In the genomic region with DNA sequence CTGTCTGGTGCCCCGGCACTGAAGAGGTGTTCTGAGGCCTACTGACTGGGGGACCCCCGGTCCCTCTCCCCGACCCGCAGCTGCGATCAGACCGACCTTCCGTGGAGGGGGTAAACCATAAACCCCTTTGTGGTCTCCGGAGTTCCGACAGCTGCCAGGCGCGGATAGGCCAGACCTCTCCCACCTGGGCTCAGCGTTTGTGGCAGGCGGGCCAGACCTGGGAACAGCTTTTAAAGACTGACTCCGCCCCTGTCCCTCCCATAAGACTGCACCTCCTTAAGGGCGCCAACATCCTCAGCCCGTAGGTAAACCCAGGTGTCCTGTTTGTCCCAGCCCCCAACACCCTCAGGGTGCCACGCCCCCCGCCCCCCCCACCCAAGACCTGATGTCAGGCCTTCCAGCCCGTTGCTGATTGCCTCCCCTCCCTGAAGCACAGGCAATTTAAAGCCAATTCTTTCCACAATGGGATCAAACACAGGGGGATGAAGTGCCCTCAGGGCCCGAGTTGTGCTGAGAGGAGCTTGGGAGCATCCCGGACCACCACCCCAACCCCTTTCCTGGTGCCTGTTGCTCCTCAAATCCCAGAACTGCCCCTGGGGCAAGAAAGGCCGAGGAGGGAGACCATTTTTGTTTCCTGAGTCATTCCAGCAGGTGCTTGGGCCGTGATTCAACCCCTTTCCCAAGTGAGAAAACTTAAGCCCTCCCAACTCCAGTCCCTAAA, we compare ENCODE assay signal across 8 cellular contexts. TPM values are rescaled to one million over a fixed set of nuclear protein-coding genes. Genes with fewer than 3 reads are reported as not detected.
DNase-seq lines count a peak whose midpoint lies in the region; ATAC-seq and TF ChIP-seq lines count a peak whose summit lies in the region.

A gene (minus strand): TSS at position 204 of the 721 bp plus-strand sequence. CDS start 418 bp downstream, outside the sequence.

- POLR2A ChIA-PET in IMR-90 (lab: Charles Lee; ENCODE audit: unreplicated experiment), result interaction anchor here (0.6 to 1.1 kb wide), 3 partner anchors 10 to 13 kb away, joined by 3 to 6 read pairs (median 6); a partner anchor contains a TSS

- peak within 1 kb of the TSS; percentile 30; the same call in 1 of the 2 replicates for H3K9ac ChIP-seq in IMR-90 (ENCODE audit: low read depth, low read length)

- H2AFZ ChIP-seq in IMR-90 (replicated peaks; ENCODE audit: low read length, poor library complexity), result peak within 1 kb of the TSS; percentile 72

- 65% methylated on average over 10 of the region's 23 CpGs; no CpG with 5 or more reads in 1 of the 2 experiments for WGBS in IMR-90 (ENCODE audit: extremely low coverage in 2 of 2, insufficient read length in 1 of 2), 2 experiments

- BruUV-seq in IMR-90 (replicated peaks; lab: Mats Ljungman, UMichigan), result no TSS peak

- H3K4ac ChIP-seq in IMR-90 (ENCODE audit: low read depth, low read length), result peak within 1 kb of the TSS; percentile 32; the same call in 1 of the 2 replicates

- peaks cover 4 to 7% of the 10 kb centered on the region in 2 donors for H3K4me1 Mint-ChIP-seq in effector memory CD8-positive, alpha-beta T cell (ENCODE audit: low read depth in 2 of 2)

- H3K27me3 ChIP-seq in IMR-90 (ENCODE audit: control insufficient read depth, insufficient read depth, low read length) (no peaks in the 10 kb centered on the region), muscle layer of duodenum (ENCODE audit: low read depth, low read length) (no peaks in the 10 kb centered on the region)

- H3K27ac Mint-ChIP-seq in effector memory CD8-positive, alpha-beta T cell, result peak within 1 kb of the TSS; percentile 14 to 66

- no peak for TF ChIP-seq POLR2A in IMR-90 (IDR thresholded peaks at IDR 0.05; ENCODE audit: low read depth, low read length)

- H3K56ac ChIP-seq in IMR-90 (ENCODE audit: extremely low read depth, insufficient read depth, low read length), result no peak within 1 kb of the TSS

- H3K4me1 ChIP-seq in IMR-90 (ENCODE audit: control insufficient read depth, insufficient read depth, low read length) (peaks cover 31% of the 10 kb centered on the region), muscle layer of duodenum (ENCODE audit: control insufficient read depth in 1 of 2, insufficient read depth in 2 of 2, low read length in 2 of 2) (peaks cover 0 to 27% of the 10 kb centered on the region in 2 donors)

- peak within 1 kb of the TSS; percentile 3; the same call in 1 of the 2 replicates for H4K91ac ChIP-seq in IMR-90 (ENCODE audit: insufficient read depth, low read depth, low read length)

- no peak for TF ChIP-seq CTCF in IMR-90 (conservative IDR thresholded peaks at IDR 0.05; ENCODE audit: low read depth, low read length)

- dilution Hi-C loops in IMR-90 (cut with HindIII; ENCODE audit: low sequenced_read_pairs, unreplicated experiment), result no loop called here

- DNase-seq in ACHN (peak; percentile 76), IMR-90 (peak; percentile 57), SIG-M5 treated with dmso at 0.1 percent for 504 hours (lab: John Stamatoyannopoulos, UW; ENCODE audit: unreplicated experiment) (no peak), NCI-H2029 treated with DMSO at 0.1 percent for 48 hours (lab: John Stamatoyannopoulos, UW) (no peak)
- DNase-seq in effector memory CD8-positive, alpha-beta T cell, result no peak
- no peak for DNase-seq in stimulated activated CD8-positive, alpha-beta memory T cell treated with anti-CD3 and anti-CD28 coated beads, Interleukin-4, amount 100 ng/mL, for 48 hours

- H3K9me3 Mint-ChIP-seq in effector memory CD8-positive, alpha-beta T cell, result no peaks in the 10 kb centered on the region

- H2AK5ac ChIP-seq in IMR-90 (ENCODE audit: low read depth, low read length), result peak within 1 kb of the TSS; percentile 57

- CTCF ChIA-PET in IMR-90 (lab: Yijun Ruan, JAX), result interaction anchor here (0.6 to 1.5 kb wide), 5 partner anchors 9 to 631 kb away, joined by 3 to 9 read pairs (median 4); no protein-coding TSS in a partner anchor

- H3K9me3 ChIP-seq in IMR-90 (ENCODE audit: control insufficient read depth, insufficient read depth, low read length) (no peaks in the 10 kb centered on the region), muscle layer of duodenum (ENCODE audit: control insufficient read depth in 1 of 2, low read length in 2 of 2) (no peaks in the 10 kb centered on the region)

- no peak within 1 kb of the TSS for H3K23ac ChIP-seq in IMR-90 (ENCODE audit: low read depth, low read length)

- H3K4me3 ChIP-seq in IMR-90 (ENCODE audit: insufficient read depth, low read depth, low read length), result no peak within 1 kb of the TSS
- H3K4me3 ChIP-seq in muscle layer of duodenum (ENCODE audit: low read depth in 1 of 2, low read length in 2 of 2), result peak within 1 kb of the TSS; percentile 37 to 71

- H3K79me1 ChIP-seq in IMR-90 (ENCODE audit: low read depth in 1 of 2, low read length in 2 of 2), result peaks cover 22 to 58% of the 10 kb centered on the region in 2 experiments

- peak within 1 kb of the TSS; percentile 91 for H2AK9ac ChIP-seq in IMR-90 (replicated peaks; ENCODE audit: low read depth, low read length, poor library complexity)

- no peak within 1 kb of the TSS for H2BK15ac ChIP-seq in IMR-90 (ENCODE audit: low read depth, low read length)

- H2BK5ac ChIP-seq in IMR-90 (ENCODE audit: low read depth, low read length, poor library complexity, severe bottlenecking), result peak within 1 kb of the TSS; percentile 90

- H3K36me3 ChIP-seq in IMR-90 (ENCODE audit: control insufficient read depth, insufficient read depth, low read length), result peaks cover 52% of the 10 kb centered on the region
- peaks cover 43 to 51% of the 10 kb centered on the region in 2 donors for H3K36me3 ChIP-seq in muscle layer of duodenum (ENCODE audit: control insufficient read depth in 1 of 2, insufficient read depth in 2 of 2, low read length in 2 of 2)

- H3K4me2 ChIP-seq in IMR-90 (ENCODE audit: low read depth, low read length), result no peak within 1 kb of the TSS; the same call in 1 of the 2 replicates

- no peak within 1 kb of the TSS for H3K14ac ChIP-seq in IMR-90 (replicated peaks; ENCODE audit: low read depth, low read length)

- no peaks in the 10 kb centered on the region for H3K27me3 Mint-ChIP-seq in effector memory CD8-positive, alpha-beta T cell

- no peak within 1 kb of the TSS for H3K4me3 Mint-ChIP-seq in effector memory CD8-positive, alpha-beta T cell

- peak within 1 kb of the TSS in 1 of 2 experiments; percentile 57; a peak in 3 of 4 replicates for H4K8ac ChIP-seq in IMR-90 (ENCODE audit: low read depth in 2 of 2, low read length in 2 of 2)

- TF ChIP-seq RAD21 in IMR-90 (IDR thresholded peaks at IDR 0.05; ENCODE audit: low read length), result no peak

- H3K36me3 Mint-ChIP-seq in effector memory CD8-positive, alpha-beta T cell (ENCODE audit: insufficient read depth), result peaks cover 46% of the 10 kb centered on the region

- H3K27ac ChIP-seq in IMR-90 (ENCODE audit: insufficient read depth, low read length), result peak within 1 kb of the TSS; percentile 0; the same call in 1 of the 2 replicates
- no peak within 1 kb of the TSS for H3K27ac ChIP-seq in muscle layer of duodenum (ENCODE audit: low read length)

- H2BK120ac ChIP-seq in IMR-90 (ENCODE audit: low read depth, low read length), result no peak within 1 kb of the TSS

- intact Hi-C loops in IMR-90 (cut with micrococcal nuclease), result loop anchor here (1.0 to 2.0 kb wide), 2 partner anchors 76 to 309 kb away; a partner anchor contains a TSS

- in situ Hi-C loops in ACHN (cut with HindIII; ENCODE audit: low pct_ligation_motif_present, low pct_unique_long_range_greater_than_20kb, low sequenced_read_pairs), result no loop called here
- in situ Hi-C loops in IMR-90 (cut with MboI; ENCODE audit: low sequenced_read_pairs), result no loop called here

- peaks cover 15% of the 10 kb centered on the region for H4K20me1 ChIP-seq in IMR-90 (ENCODE audit: insufficient read depth, low read length)

- H3K18ac ChIP-seq in IMR-90 (ENCODE audit: low read depth, low read length), result no peak within 1 kb of the TSS

- no peak within 1 kb of the TSS for H2BK20ac ChIP-seq in IMR-90 (ENCODE audit: low read depth, low read length)

- ATAC-seq in IMR-90 (ENCODE audit: low read depth) (no peak), GM18517 (IDR thresholded peaks at IDR 0.05; ENCODE audit: unreplicated experiment) (no peak)
- ATAC-seq in effector memory CD8-positive, alpha-beta T cell (replicated peaks), result no peak

- no peak within 1 kb of the TSS for H4K5ac ChIP-seq in IMR-90 (ENCODE audit: low read depth, low read length)

- peaks cover 15% of the 10 kb centered on the region for H3K9me1 ChIP-seq in IMR-90 (ENCODE audit: insufficient read depth, low read length)

TF ChIP-seq in IMR-90, 13 proteins besides CTCF, POLR2A, EP300 and RAD21:
- TF ChIP-seq RCOR1 (IDR thresholded peaks at IDR 0.05; ENCODE audit: insufficient replicate concordance, low read length) (peak; percentile 24), RFX5 (IDR thresholded peaks at IDR 0.05; ENCODE audit: low read depth, low read length) (no peak), SMC3 (IDR thresholded peaks at IDR 0.05; ENCODE audit: low read depth, low read length) (no peak)
- TF ChIP-seq, protein P1, sequence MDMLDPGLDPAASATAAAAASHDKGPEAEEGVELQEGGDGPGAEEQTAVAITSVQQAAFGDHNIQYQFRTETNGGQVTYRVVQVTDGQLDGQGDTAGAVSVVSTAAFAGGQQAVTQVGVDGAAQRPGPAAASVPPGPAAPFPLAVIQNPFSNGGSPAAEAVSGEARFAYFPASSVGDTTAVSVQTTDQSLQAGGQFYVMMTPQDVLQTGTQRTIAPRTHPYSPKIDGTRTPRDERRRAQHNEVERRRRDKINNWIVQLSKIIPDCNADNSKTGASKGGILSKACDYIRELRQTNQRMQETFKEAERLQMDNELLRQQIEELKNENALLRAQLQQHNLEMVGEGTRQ (IDR thresholded peaks at IDR 0.05; ENCODE audit: low read depth, low read length), result no peak
- TF ChIP-seq, protein P2, sequence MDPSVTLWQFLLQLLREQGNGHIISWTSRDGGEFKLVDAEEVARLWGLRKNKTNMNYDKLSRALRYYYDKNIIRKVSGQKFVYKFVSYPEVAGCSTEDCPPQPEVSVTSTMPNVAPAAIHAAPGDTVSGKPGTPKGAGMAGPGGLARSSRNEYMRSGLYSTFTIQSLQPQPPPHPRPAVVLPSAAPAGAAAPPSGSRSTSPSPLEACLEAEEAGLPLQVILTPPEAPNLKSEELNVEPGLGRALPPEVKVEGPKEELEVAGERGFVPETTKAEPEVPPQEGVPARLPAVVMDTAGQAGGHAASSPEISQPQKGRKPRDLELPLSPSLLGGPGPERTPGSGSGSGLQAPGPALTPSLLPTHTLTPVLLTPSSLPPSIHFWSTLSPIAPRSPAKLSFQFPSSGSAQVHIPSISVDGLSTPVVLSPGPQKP (IDR thresholded peaks at IDR 0.05; ENCODE audit: borderline replicate concordance, low read depth, low read length), result no peak
TF ChIP-seq in IMR-90: peak in this region for 1.

RNA-seq across cellular contexts. Expression of the gene that starts here (rescaled TPM):
- 0.18 and 0.28 TPM in 2 replicates for total RNA-seq in IMR-90 (2012; rRNA removed)
- polyA plus RNA-seq in IMR-90 (2012; rRNA removed), result 0.62 and 1.0 TPM in 2 replicates
- polyA plus RNA-seq in IMR-90 (2012; cell fraction: cytosol; rRNA removed), result 2.4 and 3.1 TPM in 2 replicates
- 0.84 and 3.4 TPM in 2 replicates for polyA plus RNA-seq in IMR-90 (2012; cell fraction: nucleus; rRNA removed; ENCODE audit: low replicate concordance)

Comparison
In these comparisons a context has a peak if more than half of its experiments do, and no peak if none do; other contexts are left out.
1. DNase-seq: peak in ACHN (single experiment) and IMR-90 (single experiment); none in effector memory CD8-positive, alpha-beta T cell (0 of 3), SIG-M5 treated with dmso at 0.1 percent for 504 hours (single experiment), stimulated activated CD8-positive, alpha-beta memory T cell treated with anti-CD3 and anti-CD28 coated beads, Interleukin-4, amount 100 ng/mL, for 48 hours (single experiment) and NCI-H2029 treated with DMSO at 0.1 percent for 48 hours (single experiment).